Comparison of ENCODE assay signal across 22 cellular contexts in the genomic region with DNA sequence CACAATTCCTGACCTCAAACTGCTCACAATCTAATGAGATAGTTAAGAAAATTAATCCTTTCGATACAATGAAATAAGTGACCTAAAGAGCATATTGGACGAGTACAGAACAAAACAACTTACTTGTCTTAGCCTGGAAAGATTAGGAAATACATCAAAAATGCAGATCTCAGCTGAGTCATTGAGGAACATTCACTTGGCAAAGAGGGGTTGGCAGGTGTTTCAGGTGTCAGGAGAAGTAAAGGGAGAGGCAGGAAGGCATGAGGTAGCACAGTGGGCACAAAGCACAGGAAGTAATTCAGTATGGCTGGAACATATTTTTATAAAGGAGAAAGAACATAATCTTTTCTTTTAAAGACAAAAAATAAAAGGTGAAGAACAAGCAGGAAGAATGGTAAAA.
"Had no signal": no experiment of that assay in that cellular context is flagged by ENCODE, and none has a peak within 500 bp of the region (broad histone marks: within the 10 kb centered on the region; RNA-seq: fewer than 3 reads in every experiment).

No MANE protein-coding gene starts in this region.

- H3K4me3 ChIP-seq: Peyer's patch had no signal

- H3K27ac ChIP-seq: brain microvascular endothelial cell, Peyer's patch had no signal

- DNase-seq: activated CD4-positive, alpha-beta T cell treated with anti-CD3 and anti-CD28 coated beads for 48 hours; activated CD4-positive, alpha-beta T cell treated with anti-CD3 and anti-CD28 coated beads, Interleukin-2, amount 50 U/mL, for 48 hours; activated CD4-positive, CD25-positive, alpha-beta regulatory T cell treated with anti-CD3 and anti-CD28 coated beads, Interleukin-2, amount 50 U/mL, for 72 hours; activated CD8-positive, alpha-beta memory T cell treated with anti-CD3 and anti-CD28 coated beads, Interleukin-2, amount 10 ng/mL, durations not matched to agents 7 days and 5 days; activated gamma-delta T cell; activated naive CD4-positive, alpha-beta T cell treated with anti-CD3 and anti-CD28 coated beads for 36 hours; activated T-cell treated with anti-CD3 and anti-CD28 coated beads, Interleukin-2, amount 50 U/mL, for 24 hours; amygdala; brain microvascular endothelial cell; caudate nucleus; KG1; NCI-H1092; NCI-H1417; NCI-H1930; NCI-H2171 treated with DMSO at 0.1 percent for 48 hours; NCI-H345; NCI-H510A; NCI-H526 treated with DMSO at 0.1 percent for 48 hours; NCI-H82; OCI-M1; Peyer's patch; SHP77 treated with DMSO at 0.1 percent for 48 hours had no signal
